Comparison of ENCODE assay signal across 8 cellular contexts in genomic region chr2:113390133-113390849, GRCh38. TPM values are rescaled to one million over a fixed set of nuclear protein-coding genes. Genes with fewer than 3 reads are reported as not detected.
A peak's percentile ranks its signal among the peaks of the same experiment; 100 is the strongest.
DNase-seq lines count a peak whose midpoint lies in the region; ATAC-seq and TF ChIP-seq lines count a peak whose summit lies in the region.

No MANE protein-coding gene starts in this region.

- no peak for TF ChIP-seq POLR2A in esophagus squamous epithelium (IDR thresholded peaks at IDR 0.05)
- no peak for TF ChIP-seq POLR2A in tibial nerve (IDR thresholded peaks at IDR 0.05)

- H3K9me3 ChIP-seq in esophagus squamous epithelium (no peaks in the 10 kb centered on the region), neural progenitor cell (ENCODE audit: low read depth) (no peaks in the 10 kb centered on the region), tibial nerve (no peaks in the 10 kb centered on the region)

- WGBS in esophagus squamous epithelium, 2 donors = 12 to 13% methylated on average over 11 of the region's 11 CpGs
- WGBS in tibial nerve, 2 donors = 14 to 17% methylated on average over 11 of the region's 11 CpGs

- TF ChIP-seq EP300 in tibial nerve (IDR thresholded peaks at IDR 0.05) = peak; percentile 11 to 67

- POLR2A ChIA-PET in activated CD8-positive, alpha-beta T cell treated with anti-CD3 and anti-CD28 coated beads for 36 hours (lab: Charles Lee) = interaction anchor here (1.0 to 2.0 kb wide), 2 partner anchors 112 to 186 kb away, joined by 3 to 4 read pairs; no protein-coding TSS in a partner anchor

- H3K27ac Mint-ChIP-seq in CD14-positive monocyte = peak overlapping the region; percentile 95 to 100 (median 99)
- H3K27ac Mint-ChIP-seq in activated CD8-positive, alpha-beta T cell treated with anti-CD3 and anti-CD28 coated beads for 36 hours = peak overlapping the region; percentile 55
- H3K27ac Mint-ChIP-seq in neural progenitor cell = no peak overlapping the region

- H3K27me3 ChIP-seq in esophagus squamous epithelium (no peaks in the 10 kb centered on the region), neural progenitor cell (peaks cover 3% of the 10 kb centered on the region), tibial nerve (no peaks in the 10 kb centered on the region)

- H2AFZ ChIP-seq in neural progenitor cell (replicated peaks) = no peak overlapping the region

- H3K4me3 ChIP-seq in esophagus squamous epithelium = peak overlapping the region in 3 of 4 donors; percentile 16 to 55 (median 30)
- no peak overlapping the region for H3K4me3 ChIP-seq in neural progenitor cell
- H3K4me3 ChIP-seq in tibial nerve = peak overlapping the region in 1 of 4 donors; percentile 18

- peak; percentile 68 for DNase-seq in CD14-positive monocyte (ENCODE audit: low spot score)
- DNase-seq in HK-2 (ENCODE audit: unreplicated experiment) = peak; percentile 67
- DNase-seq in activated CD8-positive, alpha-beta T cell treated with anti-CD3 and anti-CD28 coated beads for 36 hours = peak; percentile 66
- no peak for DNase-seq in esophagus squamous epithelium (lab: John Stamatoyannopoulos, UW)
- DNase-seq in neural progenitor cell (ENCODE audit: low spot score) = peak; percentile 89
- peak in 1 of 2 donors; percentile 78 for DNase-seq in tibial nerve (ENCODE audit: low spot score in 2 of 2)
- DNase-seq in NK-92 treated with Interleukin-12 subunit alpha and Interleukin-12 subunit beta, amount 100 ng/mL, for 24 hours (lab: John Stamatoyannopoulos, UW) = no peak

- ATAC-seq in GM19468 (IDR thresholded peaks at IDR 0.05; ENCODE audit: extremely low read depth, unreplicated experiment) = peak; percentile 78
- ATAC-seq in activated CD8-positive, alpha-beta T cell treated with anti-CD3 and anti-CD28 coated beads for 36 hours = peak; percentile 98

- H3K4me3 Mint-ChIP-seq in CD14-positive monocyte = peak overlapping the region; percentile 75 to 89
- peak overlapping the region; percentile 55 for H3K4me3 Mint-ChIP-seq in activated CD8-positive, alpha-beta T cell treated with anti-CD3 and anti-CD28 coated beads for 36 hours
- H3K4me3 Mint-ChIP-seq in neural progenitor cell = peak overlapping the region; percentile 64

- H3K79me2 ChIP-seq in neural progenitor cell (ENCODE audit: low read depth) = no peaks in the 10 kb centered on the region

- H3K27me3 Mint-ChIP-seq in CD14-positive monocyte (ENCODE audit: low read depth in 3 of 3) (peaks cover under 1 to 2% (median 2%) of the 10 kb centered on the region in 3 donors), neural progenitor cell (ENCODE audit: insufficient read depth, low read depth) (peaks cover 4% of the 10 kb centered on the region)
- peaks cover 7% of the 10 kb centered on the region for H3K27me3 Mint-ChIP-seq in activated CD8-positive, alpha-beta T cell treated with anti-CD3 and anti-CD28 coated beads for 36 hours

- H3K4me1 Mint-ChIP-seq in CD14-positive monocyte (peaks cover 43% of the 10 kb centered on the region), neural progenitor cell (no peaks in the 10 kb centered on the region)
- H3K4me1 Mint-ChIP-seq in activated CD8-positive, alpha-beta T cell treated with anti-CD3 and anti-CD28 coated beads for 36 hours (ENCODE audit: low read depth) = peaks cover 8% of the 10 kb centered on the region

- H3F3A ChIP-seq in neural progenitor cell (ENCODE audit: low read depth) = no peaks in the 10 kb centered on the region

- TF ChIP-seq CTCF in CD14-positive monocyte (IDR thresholded peaks at IDR 0.05) (peak; percentile 100), esophagus squamous epithelium (IDR thresholded peaks at IDR 0.05) (peak; percentile 58 to 99 (median 72)), neural progenitor cell (IDR thresholded peaks at IDR 0.05) (peak; percentile 100), tibial nerve (IDR thresholded peaks at IDR 0.05) (peak; percentile 59 to 97 (median 70))
- peak; percentile 96 for TF ChIP-seq CTCF in activated CD8-positive, alpha-beta T cell treated with anti-CD3 and anti-CD28 coated beads for 36 hours (IDR thresholded peaks at IDR 0.05)

- no peak overlapping the region for H3K9ac ChIP-seq in neural progenitor cell

- H3K4me1 ChIP-seq in esophagus squamous epithelium (peaks cover 0 to 4% (median 0%) of the 10 kb centered on the region in 3 donors), neural progenitor cell (no peaks in the 10 kb centered on the region), tibial nerve (no peaks in the 10 kb centered on the region)

- no peak overlapping the region for H3K4me2 ChIP-seq in neural progenitor cell

- no peaks in the 10 kb centered on the region for H3K36me3 ChIP-seq in esophagus squamous epithelium
- H3K36me3 ChIP-seq in neural progenitor cell = no peaks in the 10 kb centered on the region
- H3K36me3 ChIP-seq in tibial nerve = no peaks in the 10 kb centered on the region

- H4K20me1 ChIP-seq in neural progenitor cell (ENCODE audit: low read depth) = no peaks in the 10 kb centered on the region

- H3K9me3 Mint-ChIP-seq in CD14-positive monocyte (peaks cover 0 to 3% (median 0%) of the 10 kb centered on the region in 7 donors), neural progenitor cell (peaks cover 16% of the 10 kb centered on the region)
- H3K9me3 Mint-ChIP-seq in activated CD8-positive, alpha-beta T cell treated with anti-CD3 and anti-CD28 coated beads for 36 hours = no peaks in the 10 kb centered on the region

- CTCF ChIA-PET in activated CD8-positive, alpha-beta T cell treated with anti-CD3 and anti-CD28 coated beads for 36 hours (lab: Charles Lee) = interaction anchor here (0.7 to 3.9 kb wide), 36 partner anchors 9 to 313 kb away, joined by 3 to 37 read pairs (median 5); partner anchors contain the start of gene PSD4

- H3K36me3 Mint-ChIP-seq in CD14-positive monocyte = no peaks in the 10 kb centered on the region
- no peaks in the 10 kb centered on the region for H3K36me3 Mint-ChIP-seq in activated CD8-positive, alpha-beta T cell treated with anti-CD3 and anti-CD28 coated beads for 36 hours (ENCODE audit: low read depth)
- peaks cover 4% of the 10 kb centered on the region for H3K36me3 Mint-ChIP-seq in neural progenitor cell

- intact Hi-C loops in CD14-positive monocyte (cut with micrococcal nuclease) = no loop called here
- intact Hi-C loops in activated CD8-positive, alpha-beta T cell treated with anti-CD3 and anti-CD28 coated beads for 36 hours (cut with micrococcal nuclease) = no loop called here
- intact Hi-C loops in esophagus squamous epithelium (cut with DNase I) = no loop called here

- H3K27ac ChIP-seq in esophagus squamous epithelium (peak overlapping the region in 3 of 4 donors; percentile 9 to 55 (median 50)), neural progenitor cell (no peak overlapping the region), tibial nerve (peak overlapping the region in 1 of 4 donors; percentile 49)

RNA-seq across cellular contexts. Expression of gene ZNG1B, which starts 47.2 kb away (rescaled TPM):
- polyA plus RNA-seq in CD14-positive monocyte = 10 to 100 TPM; 49.8 to 55.0 TPM
- total RNA-seq in activated CD8-positive, alpha-beta T cell treated with anti-CD3 and anti-CD28 coated beads for 36 hours = 10 to 100 TPM; 46.1 to 47.4 TPM
- total RNA-seq in esophagus squamous epithelium (10 to 100 TPM; 14.8 to 51.3 (median 31.9) TPM), neural progenitor cell (ENCODE audit: low replicate concordance) (40.4 and 68.9 TPM in 2 replicates), tibial nerve (10 to 100 TPM; 16.3 to 27.0 (median 24.7) TPM)

Comparison
In these comparisons a context has a peak if more than half of its experiments do, and no peak if none do; other contexts are left out.
1. DNase-seq: peak in CD14-positive monocyte (single experiment), HK-2 (single experiment), activated CD8-positive, alpha-beta T cell treated with anti-CD3 and anti-CD28 coated beads for 36 hours (single experiment) and neural progenitor cell (single experiment); none in esophagus squamous epithelium (single experiment) and NK-92 treated with Interleukin-12 subunit alpha and Interleukin-12 subunit beta, amount 100 ng/mL, for 24 hours (single experiment).
2. Peak in every context shown above with its lines, with median percentiles within 50 percentile points of each other: H3K4me3 Mint-ChIP-seq and CTCF ChIP-seq.